ENCODE assay signal across 8 cellular contexts in the genomic region with DNA sequence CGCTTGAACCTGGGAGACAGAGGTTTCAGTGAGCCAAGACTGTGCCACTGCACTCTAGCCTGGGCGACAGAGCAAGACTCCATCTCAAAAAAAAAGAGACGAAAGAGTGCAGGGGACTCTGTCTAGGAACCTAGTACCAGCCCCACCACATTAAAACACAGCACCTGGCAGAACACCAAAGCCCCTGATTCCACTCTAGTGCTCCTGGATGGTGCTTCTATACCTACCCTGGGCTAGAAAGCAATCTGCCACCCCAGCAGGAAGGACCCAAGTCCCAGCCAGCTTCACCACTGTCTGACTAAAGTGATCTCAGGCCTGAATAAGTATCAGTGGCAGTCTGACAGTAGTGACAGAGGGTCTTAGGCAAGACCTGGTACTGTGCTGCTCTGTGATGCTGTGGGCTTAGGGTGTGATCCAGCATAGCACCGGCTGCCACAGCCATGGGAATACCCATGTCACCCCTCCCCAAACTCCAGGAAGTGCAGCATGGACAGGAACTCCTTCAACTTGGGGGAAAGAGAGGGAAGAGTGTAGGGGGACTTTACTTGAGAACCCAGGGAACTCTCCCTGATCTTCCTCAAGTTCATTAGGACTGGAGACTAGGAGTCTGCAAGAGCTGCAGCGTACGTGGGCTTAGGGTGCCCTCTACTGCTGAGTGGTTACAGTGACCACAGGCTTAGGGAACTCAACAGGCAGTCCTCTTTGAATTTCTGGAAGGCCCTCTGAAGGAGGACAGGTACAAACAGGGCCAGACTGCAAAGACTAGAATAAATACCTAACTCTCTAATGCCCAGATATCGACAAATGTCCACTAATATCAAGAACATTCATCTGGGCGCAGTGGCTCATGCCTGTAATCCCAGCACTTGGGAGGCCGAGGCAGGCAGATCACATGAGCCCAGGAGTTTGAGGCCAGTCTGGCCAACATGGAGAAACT. TPM values are rescaled to one million over a fixed set of nuclear protein-coding genes. Genes with fewer than 3 reads are reported as not detected.
DNase-seq lines count a peak whose midpoint lies in the region; ATAC-seq, FAIRE-seq and TF ChIP-seq lines count a peak whose summit lies in the region.

No MANE protein-coding gene starts in this region.

- no peaks in the 10 kb centered on the region for H3K79me2 ChIP-seq in HepG2 (ENCODE audit: insufficient read depth, low read length)

- H3K9me3 ChIP-seq in BE2C (no peaks in the 10 kb centered on the region), HepG2 (ENCODE audit: low read length) (no peaks in the 10 kb centered on the region)

- intact Hi-C loops in HepG2 (cut with micrococcal nuclease; ENCODE audit: unreplicated experiment): loop anchor here (1.0 to 2.0 kb wide), 2 partner anchors 130 to 139 kb away; no protein-coding TSS in a partner anchor

- no peak for TF ChIP-seq POLR2A in H54 (IDR thresholded peaks at IDR 0.05; ENCODE audit: low read depth, low read length)
- no peak for TF ChIP-seq POLR2A in HepG2 (IDR thresholded peaks at IDR 0.05; ENCODE audit: insufficient read depth in 1 of 2, low read depth in 2 of 2, low read length in 2 of 2)

- no peak overlapping the region for H2AFZ ChIP-seq in HepG2 (ENCODE audit: low read length)

- peak in 1 of 2 experiments; percentile 9; a peak in 1 of 4 replicates for TF ChIP-seq EP300 in HepG2 (IDR thresholded peaks at IDR 0.05; ENCODE audit: low read depth in 2 of 2, low read length in 2 of 2)
- 0 out of 2 replicates have a peak, but pooled peaks have one; percentile 48 for TF ChIP-seq EP300 in HepG2 (CRISPR knock-in tag; IDR thresholded peaks at IDR 0.05; ENCODE audit: borderline replicate concordance)

- peaks cover 32% of the 10 kb centered on the region for H3K27me3 ChIP-seq in BE2C
- H3K27me3 ChIP-seq in HepG2 (ENCODE audit: control insufficient read depth in 1 of 2, insufficient read depth in 2 of 2, low read length in 2 of 2): peaks cover 0 to 14% of the 10 kb centered on the region in 2 experiments; a peak in 2 of 5 replicates

- no peak overlapping the region for H3K4me3 ChIP-seq in BE2C (ENCODE audit: low read depth, low read length)
- no peak overlapping the region for H3K4me3 ChIP-seq in HepG2 (replicated peaks in 1 of 3; ENCODE audit: insufficient read depth in 1 of 3, low read depth in 2 of 3, low read length in 3 of 3)

- H3K36me3 ChIP-seq in BE2C: no peaks in the 10 kb centered on the region
- H3K36me3 ChIP-seq in HepG2 (replicated peaks in 1 of 2; ENCODE audit: control insufficient read depth in 1 of 2, insufficient read depth in 2 of 2, low read length in 2 of 2): no peaks in the 10 kb centered on the region

- H3K27ac ChIP-seq in HepG2 (ENCODE audit: extremely low read length, insufficient read depth, low read length): no peak overlapping the region

- in situ Hi-C loops in HepG2 (cut with HindIII; ENCODE audit: extremely low pct_ligation_motif_present, low pct_unique_long_range_greater_than_20kb): loop anchor here (5.0 to 10.0 kb wide), 2 partner anchors 57 to 140 kb away; no protein-coding TSS in a partner anchor

- BruUV-seq in HepG2 (replicated peaks; lab: Mats Ljungman, UMichigan): no TSS peak

- H3K4me2 ChIP-seq in HepG2 (ENCODE audit: low read depth, low read length): no peak overlapping the region

- peak; percentile 96 for TF ChIP-seq CTCF in BE2C (IDR thresholded peaks at IDR 0.05; ENCODE audit: low read depth, low read length)
- TF ChIP-seq CTCF in HepG2 (CRISPR knock-in tag; IDR thresholded peaks at IDR 0.05): peak; percentile 97

- no peaks in the 10 kb centered on the region for H4K20me1 ChIP-seq in HepG2 (ENCODE audit: insufficient read depth, low read length)

- no peak overlapping the region for H3K9ac ChIP-seq in HepG2 (ENCODE audit: insufficient read depth, low read depth, low read length)

- POLR2A ChIA-PET in HepG2 (lab: Yijun Ruan, JAX): interaction anchor here (1.4 kb wide), 1 partner anchor 95 kb away, joined by 3 read pairs; the partner anchor contains the start of gene SUPT4H1

- FAIRE-seq in H54 (lab: Jason Lieb, UNC): peak; percentile 95
- peak; percentile 84 for FAIRE-seq in HepG2 (lab: Jason Lieb, UNC)

- peak; percentile 98 for TF ChIP-seq RAD21 in HepG2 (CRISPR knock-in tag; IDR thresholded peaks at IDR 0.05)

- H3K4me1 ChIP-seq in BE2C (no peaks in the 10 kb centered on the region), HepG2 (ENCODE audit: insufficient read depth, low read length) (peaks cover 11% of the 10 kb centered on the region; the same call in 1 of the 2 replicates)

- WGBS in HepG2 (ENCODE audit: low lambda C conversion rate): 23% methylated on average over 9 of the region's 9 CpGs

- peak; percentile 83 for DNase-seq in BE2C
- DNase-seq in H54 (ENCODE audit: insufficient read length, low spot score): peak; percentile 54
- peak; percentile 75 for DNase-seq in NCI-H345 (lab: John Stamatoyannopoulos, UW)
- DNase-seq in activated CD4-positive, CD25-positive, alpha-beta regulatory T cell (lab: John Stamatoyannopoulos, UW): peak in 3 of 4 experiments; percentile 12 to 44 (median 25)
- peak; percentile 44 for DNase-seq in central memory CD4-positive, alpha-beta T cell
- peak; percentile 88 for DNase-seq in HepG2 (ENCODE audit: low spot score)
- peak; percentile 13 for DNase-seq in stimulated activated CD8-positive, alpha-beta memory T cell treated with anti-CD3 and anti-CD28 coated beads, Interleukin-12 subunit alpha, Interleukin-12 subunit beta, amount 100 ng/mL, for 4 hours (ENCODE audit: low read depth)

- ATAC-seq in HepG2 (peak; percentile 99), HG02981 (IDR thresholded peaks at IDR 0.05; ENCODE audit: unreplicated experiment) (no peak)

- CTCF ChIA-PET in HepG2 (lab: Yijun Ruan, JAX; ENCODE audit: low intra/inter-chr PET ratio, low total read pairs): interaction anchor here (0.7 to 3.7 kb wide), 7 partner anchors 95 to 247 kb away, joined by 3 to 121 read pairs (median 6); partner anchors contain the start of gene SUPT4H1

TF ChIP-seq in HepG2, 621 proteins besides CTCF, POLR2A, EP300 and RAD21 (continues in another document):
- TF ChIP-seq NR2F6 (IDR thresholded peaks at IDR 0.05) (no peak), NR2F6 (CRISPR knock-in tag; IDR thresholded peaks at IDR 0.05) (0 out of 2 replicates have a peak, but pooled peaks have one; percentile 22), AGO2 (optimal IDR thresholded peaks at IDR 0.05; ENCODE audit: low read depth, low read length) (no peak), SALL1 (CRISPR knock-in tag; IDR thresholded peaks at IDR 0.05) (peak; percentile 36; the same call in 1 of the 2 replicates)

RNA-seq across cellular contexts. Expression of gene RNF43, which starts 30.0 kb away (rescaled TPM):
- not detected for polyA plus RNA-seq in BE2C (2012; ENCODE audit: insufficient read depth, insufficient read length, low read depth)
- total RNA-seq in HepG2 (2016; rRNA removed; fragmentation: Illumina TruSeq; extraction: Trizol): 51.4 and 53.4 TPM in 2 replicates
- 10.8 and 11.5 TPM in 2 replicates for total RNA-seq in HepG2 (2016; cell fraction: cytosol; rRNA removed; fragmentation: Illumina TruSeq; extraction: Trizol; ENCODE audit: low read depth)
- total RNA-seq in HepG2 (2016; cell fraction: insoluble cytoplasmic fraction; rRNA removed; fragmentation: Illumina TruSeq; extraction: Trizol): 41.4 and 52.0 TPM in 2 replicates
- 25.5 and 28.6 TPM in 2 replicates for total RNA-seq in HepG2 (2016; cell fraction: membrane; rRNA removed; fragmentation: Illumina TruSeq; extraction: Trizol)
- total RNA-seq in HepG2 (2016; cell fraction: nucleus; rRNA removed; fragmentation: Illumina TruSeq; extraction: Trizol): 113 and 134 TPM in 2 replicates
- 29.3 and 31.0 TPM in 2 replicates for polyA plus RNA-seq in HepG2 (2011; rRNA removed)
- 18.3 and 25.7 TPM in 2 replicates for polyA plus RNA-seq in HepG2 (2011; cell fraction: cytosol; rRNA removed)
- 81.6 and 101 TPM in 2 replicates for polyA plus RNA-seq in HepG2 (2011; cell fraction: nucleus; rRNA removed)
- polyA plus RNA-seq in HepG2 (2012): 35.6 and 44.8 TPM in 2 replicates
- polyA plus RNA-seq in HepG2 (2016; cell fraction: cytosol; fragmentation: Illumina TruSeq; extraction: Trizol; ENCODE audit: low read depth): 2.5 and 3.4 TPM in 2 replicates
- polyA plus RNA-seq in HepG2 (2016; cell fraction: insoluble cytoplasmic fraction; fragmentation: Illumina TruSeq; extraction: Trizol; ENCODE audit: low read depth): 29.8 and 38.5 TPM in 2 replicates
- polyA plus RNA-seq in HepG2 (2016; cell fraction: membrane; fragmentation: Illumina TruSeq; extraction: Trizol; ENCODE audit: low read depth): 10.3 and 11.3 TPM in 2 replicates
- 110 and 118 TPM in 2 replicates for polyA plus RNA-seq in HepG2 (2016; cell fraction: nucleus; fragmentation: Illumina TruSeq; extraction: Trizol; ENCODE audit: insufficient read depth, low read depth)
- polyA minus RNA-seq in HepG2 (2011; rRNA and poly(A)+ RNA removed; ENCODE audit: low replicate concordance): 0.12 and 47.2 TPM in 2 replicates
- 17.4 and 23.6 TPM in 2 replicates for polyA minus RNA-seq in HepG2 (2011; cell fraction: cytosol; rRNA and poly(A)+ RNA removed)
- 134 and 180 TPM in 2 replicates for polyA minus RNA-seq in HepG2 (2011; cell fraction: nucleus; rRNA and poly(A)+ RNA removed)

RNA-seq across cellular contexts. Expression of gene HSF5, which starts 40.9 kb away (rescaled TPM):
- polyA plus RNA-seq in BE2C (2012; ENCODE audit: insufficient read depth, insufficient read length, low read depth): not detected
- total RNA-seq in HepG2 (2016; rRNA removed; fragmentation: Illumina TruSeq; extraction: Trizol): not detected in 2 replicates
- total RNA-seq in HepG2 (2016; cell fraction: cytosol; rRNA removed; fragmentation: Illumina TruSeq; extraction: Trizol; ENCODE audit: low read depth): not detected in 2 replicates
- not detected in 2 replicates for total RNA-seq in HepG2 (2016; cell fraction: insoluble cytoplasmic fraction; rRNA removed; fragmentation: Illumina TruSeq; extraction: Trizol)
- total RNA-seq in HepG2 (2016; cell fraction: membrane; rRNA removed; fragmentation: Illumina TruSeq; extraction: Trizol): 0.03 and 0.06 TPM in 2 replicates
- total RNA-seq in HepG2 (2016; cell fraction: nucleus; rRNA removed; fragmentation: Illumina TruSeq; extraction: Trizol): not detected in 2 replicates
- not detected in 2 replicates for polyA plus RNA-seq in HepG2 (2011; rRNA removed)
- polyA plus RNA-seq in HepG2 (2011; cell fraction: cytosol; rRNA removed): not detected in 2 replicates
- polyA plus RNA-seq in HepG2 (2011; cell fraction: nucleus; rRNA removed): 0.03 TPM in 1 of 2 replicates, not detected in the other
- polyA plus RNA-seq in HepG2 (2012): not detected in 2 replicates
- polyA plus RNA-seq in HepG2 (2016; cell fraction: cytosol; fragmentation: Illumina TruSeq; extraction: Trizol; ENCODE audit: low read depth): not detected in 2 replicates
- not detected in 2 replicates for polyA plus RNA-seq in HepG2 (2016; cell fraction: insoluble cytoplasmic fraction; fragmentation: Illumina TruSeq; extraction: Trizol; ENCODE audit: low read depth)
- not detected in 2 replicates for polyA plus RNA-seq in HepG2 (2016; cell fraction: membrane; fragmentation: Illumina TruSeq; extraction: Trizol; ENCODE audit: low read depth)
- polyA plus RNA-seq in HepG2 (2016; cell fraction: nucleus; fragmentation: Illumina TruSeq; extraction: Trizol; ENCODE audit: insufficient read depth, low read depth): not detected in 2 replicates
- polyA minus RNA-seq in HepG2 (2011; rRNA and poly(A)+ RNA removed; ENCODE audit: low replicate concordance): 0.06 TPM in 1 of 2 replicates, not detected in the other
- not detected in 2 replicates for polyA minus RNA-seq in HepG2 (2011; cell fraction: cytosol; rRNA and poly(A)+ RNA removed)
- polyA minus RNA-seq in HepG2 (2011; cell fraction: nucleus; rRNA and poly(A)+ RNA removed): 0.13 TPM in 1 of 2 replicates, not detected in the other

Comparison
In these comparisons a context has a peak if more than half of its experiments do, and no peak if none do; other contexts are left out.
1. DNase-seq: peak in every context shown above with its lines; median percentile 88 in HepG2; 83 in BE2C; 75 in NCI-H345; 54 in H54; 44 in central memory CD4-positive, alpha-beta T cell; 25 in activated CD4-positive, CD25-positive, alpha-beta regulatory T cell; 13 in stimulated activated CD8-positive, alpha-beta memory T cell treated with anti-CD3 and anti-CD28 coated beads, Interleukin-12 subunit alpha, Interleukin-12 subunit beta, amount 100 ng/mL, for 4 hours.